21 cellular contexts compared by ENCODE assay signal in genomic region chr12:20274008-20274407, GRCh38.
A peak's percentile ranks its signal among the peaks of the same experiment; 100 is the strongest.
DNase-seq lines count a peak whose midpoint lies in the region; ATAC-seq, FAIRE-seq and TF ChIP-seq lines count a peak whose summit lies in the region.
"Had no signal": no experiment of that assay in that cellular context is flagged by ENCODE, and none has a peak within 500 bp of the region (broad histone marks: within the 10 kb centered on the region; RNA-seq: fewer than 3 reads in every experiment).

No MANE protein-coding gene starts in this region.

- H3K79me2 ChIP-seq in astrocyte (ENCODE audit: insufficient read depth, low read length) = no peaks in the 10 kb centered on the region

- TF ChIP-seq POLR2A in gastroesophageal sphincter (IDR thresholded peaks at IDR 0.05) = no peak

- no peaks in the 10 kb centered on the region for H3K9me3 Mint-ChIP-seq in astrocyte (ENCODE audit: unreplicated experiment)

- intact Hi-C loops in head of caudate nucleus (cut with DNase I) = no loop called here

- TF ChIP-seq CTCF in astrocyte (IDR thresholded peaks at IDR 0.05; ENCODE audit: insufficient read depth, low read depth, low read length) (no peak), gastroesophageal sphincter (IDR thresholded peaks at IDR 0.05) (no peak)

- H3K27ac ChIP-seq in astrocyte (ENCODE audit: low read depth, low read length) (no peak overlapping the region), gastroesophageal sphincter (peak overlapping the region; percentile 45 to 87 (median 80)), mesenchymal stem cell (ENCODE audit: low read length, poor library complexity, severe bottlenecking) (no peak overlapping the region), skeletal muscle tissue (ENCODE audit: low read depth, low read length) (peak overlapping the region; percentile 5)

- H2AFZ ChIP-seq in astrocyte (ENCODE audit: low read depth, low read length) = peak overlapping the region; percentile 30
- no peak overlapping the region for H2AFZ ChIP-seq in mesenchymal stem cell (ENCODE audit: low read depth, low read length)

- H3K36me3 Mint-ChIP-seq in astrocyte (ENCODE audit: low read depth, unreplicated experiment) = no peaks in the 10 kb centered on the region
- H3K36me3 Mint-ChIP-seq: CD4-positive, CD25-positive, alpha-beta regulatory T cell had no signal

- H2BK120ac ChIP-seq in mesenchymal stem cell (ENCODE audit: low read depth, low read length) = no peak overlapping the region

- ATAC-seq in gastroesophageal sphincter (peak; percentile 64), HG03520 (IDR thresholded peaks at IDR 0.05; ENCODE audit: unreplicated experiment) (no peak)

- H3K79me1 ChIP-seq in mesenchymal stem cell (replicated peaks; ENCODE audit: low read length, poor library complexity, severe bottlenecking) = no peaks in the 10 kb centered on the region

- H3K27me3 ChIP-seq in astrocyte (ENCODE audit: insufficient read depth, low read length) (no peaks in the 10 kb centered on the region), gastroesophageal sphincter (no peaks in the 10 kb centered on the region), mesenchymal stem cell (ENCODE audit: control insufficient read depth in 1 of 2, insufficient read depth in 1 of 2, low read length in 2 of 2) (no peaks in the 10 kb centered on the region), skeletal muscle tissue (ENCODE audit: control insufficient read depth in 3 of 3, insufficient read depth in 3 of 3, low read length in 3 of 3) (no peaks in the 10 kb centered on the region)
- H3K27me3 ChIP-seq: BE2C had no signal

- no peaks in the 10 kb centered on the region for H3K4me1 ChIP-seq in astrocyte (ENCODE audit: insufficient read depth, low read length)
- peaks cover 0 to 68% (median 21%) of the 10 kb centered on the region in 3 donors for H3K4me1 ChIP-seq in gastroesophageal sphincter
- no peaks in the 10 kb centered on the region for H3K4me1 ChIP-seq in mesenchymal stem cell (ENCODE audit: control insufficient read depth, insufficient read depth, low read depth, low read length)
- peaks cover 0 to 16% (median 11%) of the 10 kb centered on the region in 3 donors for H3K4me1 ChIP-seq in skeletal muscle tissue (ENCODE audit: control insufficient read depth in 3 of 3, insufficient read depth in 3 of 3, low read length in 3 of 3)

- H3K4me3 Mint-ChIP-seq in astrocyte (ENCODE audit: unreplicated experiment) = no peak overlapping the region
- H3K4me3 Mint-ChIP-seq: CD4-positive, CD25-positive, alpha-beta regulatory T cell; HFFc6 had no signal

- no peak for TF ChIP-seq EP300 in gastroesophageal sphincter (IDR thresholded peaks at IDR 0.05)

- FAIRE-seq in astrocyte (lab: Jason Lieb, UNC) = no peak
- FAIRE-seq: A204.1, H54, HTR-8/SVneo had no signal

- no peak overlapping the region for H2BK5ac ChIP-seq in mesenchymal stem cell (ENCODE audit: low read depth, low read length, poor library complexity, severe bottlenecking)

- DNase-seq in astrocyte (ENCODE audit: low read depth) (no peak), mesenchymal stem cell (peak; percentile 8), head of caudate nucleus (no peak), putamen (ENCODE audit: low spot score) (no peak)
- DNase-seq: BE2C; CD4-positive, CD25-positive, alpha-beta regulatory T cell; COR-L47; DMS 273 treated with DMSO at 0.1 percent for 48 hours; DND-41; HFFc6; IMR-90; NCI-H1417; NCI-H187; NCI-H2227 treated with DMSO at 0.1 percent for 48 hours; NCI-H510A treated with DMSO at 0.1 percent for 48 hours had no signal

- H3K4me1 Mint-ChIP-seq in astrocyte (ENCODE audit: low read depth, unreplicated experiment) = no peaks in the 10 kb centered on the region
- H3K4me1 Mint-ChIP-seq: CD4-positive, CD25-positive, alpha-beta regulatory T cell had no signal

- H4K20me1 ChIP-seq in astrocyte (ENCODE audit: insufficient read depth, low read length) = no peaks in the 10 kb centered on the region

- H3K9ac ChIP-seq in astrocyte (ENCODE audit: low read length) (no peak overlapping the region), mesenchymal stem cell (ENCODE audit: low read length) (no peak overlapping the region), skeletal muscle tissue (ENCODE audit: low read depth in 1 of 3, low read length in 3 of 3) (no peak overlapping the region)

- no peak overlapping the region for H3K18ac ChIP-seq in mesenchymal stem cell (ENCODE audit: low read depth in 1 of 2, low read length in 2 of 2)

- H4K8ac ChIP-seq in mesenchymal stem cell (ENCODE audit: low read length) = no peak overlapping the region

- no peak overlapping the region for H2BK12ac ChIP-seq in mesenchymal stem cell (ENCODE audit: low read length in 2 of 2)

- H3K36me3 ChIP-seq in astrocyte (ENCODE audit: insufficient read depth, low read length) (no peaks in the 10 kb centered on the region), gastroesophageal sphincter (no peaks in the 10 kb centered on the region), mesenchymal stem cell (ENCODE audit: control insufficient read depth in 1 of 2, insufficient read depth in 2 of 2, low read depth in 1 of 2, low read length in 2 of 2) (no peaks in the 10 kb centered on the region), skeletal muscle tissue (ENCODE audit: control insufficient read depth in 3 of 3, insufficient read depth in 3 of 3, low read length in 3 of 3) (no peaks in the 10 kb centered on the region)
- H3K36me3 ChIP-seq: BE2C had no signal

- H3K23ac ChIP-seq in mesenchymal stem cell (ENCODE audit: low read length in 2 of 2) = no peak overlapping the region

- 17 to 37% methylated on average over 2 to 3 of the region's 3 CpGs for WGBS in gastroesophageal sphincter (ENCODE audit: low coverage in 1 of 2), 2 donors
- WGBS in mesenchymal stem cell = 75% methylated on average over 3 of the region's 3 CpGs

- no peaks in the 10 kb centered on the region for H3K9me3 ChIP-seq in astrocyte (ENCODE audit: insufficient read depth, low read depth, low read length)
- H3K9me3 ChIP-seq in gastroesophageal sphincter = no peaks in the 10 kb centered on the region
- H3K9me3 ChIP-seq in mesenchymal stem cell (ENCODE audit: control insufficient read depth, low read length) = no peaks in the 10 kb centered on the region
- H3K9me3 ChIP-seq in skeletal muscle tissue (ENCODE audit: control insufficient read depth in 3 of 3, low read length in 3 of 3) = no peaks in the 10 kb centered on the region
- H3K9me3 ChIP-seq: BE2C had no signal

- H3K27me3 Mint-ChIP-seq in astrocyte (ENCODE audit: low read depth, unreplicated experiment) = no peaks in the 10 kb centered on the region
- H3K27me3 Mint-ChIP-seq: CD4-positive, CD25-positive, alpha-beta regulatory T cell had no signal

- H3K4me2 ChIP-seq in astrocyte (ENCODE audit: low read length) (no peak overlapping the region), mesenchymal stem cell (ENCODE audit: low read length, poor library complexity, severe bottlenecking) (no peak overlapping the region)

- H3K14ac ChIP-seq in mesenchymal stem cell (ENCODE audit: low read length in 2 of 2) = no peak overlapping the region

- H2AK5ac ChIP-seq in mesenchymal stem cell (ENCODE audit: low read length, severe bottlenecking) = no peak overlapping the region

- H3K4me3 ChIP-seq in astrocyte (ENCODE audit: insufficient read depth, low read depth, low read length) (no peak overlapping the region), gastroesophageal sphincter (no peak overlapping the region), mesenchymal stem cell (ENCODE audit: insufficient read depth in 1 of 2, low read depth in 1 of 2, low read length in 2 of 2) (no peak overlapping the region), skeletal muscle tissue (ENCODE audit: low read length in 3 of 3) (no peak overlapping the region)

- no peak overlapping the region for H3K4ac ChIP-seq in mesenchymal stem cell (ENCODE audit: low read depth in 1 of 2, low read length in 2 of 2)

- no peak overlapping the region for H3K27ac Mint-ChIP-seq in astrocyte (ENCODE audit: unreplicated experiment)
- H3K27ac Mint-ChIP-seq: CD4-positive, CD25-positive, alpha-beta regulatory T cell; HFFc6 had no signal

- H2BK15ac ChIP-seq in mesenchymal stem cell (ENCODE audit: low read depth, poor library complexity, severe bottlenecking) = no peak overlapping the region

- H4K91ac ChIP-seq in mesenchymal stem cell (ENCODE audit: low read length) = no peak overlapping the region

Comparison
In these comparisons a context has a peak if more than half of its experiments do, and no peak if none do; other contexts are left out.
1. H3K27ac ChIP-seq: peak in gastroesophageal sphincter (4 of 4) and skeletal muscle tissue (single experiment); none in astrocyte (single experiment) and mesenchymal stem cell (single experiment).